Comparison of ENCODE assay signal across 16 cellular contexts in genomic region chr7:66239467-66239856, GRCh38.
"Had no signal": no experiment of that assay in that cellular context is flagged by ENCODE, and none has a peak within 500 bp of the region (broad histone marks: within the 10 kb centered on the region; RNA-seq: fewer than 3 reads in every experiment).

No MANE protein-coding gene starts in this region.

- H3K36me3 ChIP-seq: brain microvascular endothelial cell had no signal

- H3K4me1 Mint-ChIP-seq: activated CD4-positive, alpha-beta T cell treated with anti-CD3 and anti-CD28 coated beads for 36 hours had no signal

- H3K9me3 Mint-ChIP-seq: activated naive CD8-positive, alpha-beta T cell treated with anti-CD3 and anti-CD28 coated beads, Interleukin-2, amount 10 ng/mL, durations not matched to agents 7 days and 5 days; stimulated activated naive CD8-positive, alpha-beta T cell treated with anti-CD3 and anti-CD28 coated beads, Interleukin-15, Interleukin-2, amounts not matched to agents 100 ng/mL and 50 ng/mL, for 24 hours; WTC11 had no signal

- H3K36me3 Mint-ChIP-seq: activated naive CD8-positive, alpha-beta T cell treated with anti-CD3 and anti-CD28 coated beads, Interleukin-2, amount 10 ng/mL, durations not matched to agents 7 days and 5 days; T-cell; WTC11 had no signal

- H3K4me3 ChIP-seq: lung, tibial nerve had no signal

- H3K27me3 Mint-ChIP-seq: activated CD4-positive, alpha-beta T cell treated with anti-CD3 and anti-CD28 coated beads for 36 hours; activated naive CD8-positive, alpha-beta T cell treated with anti-CD3 and anti-CD28 coated beads, Interleukin-2, amount 10 ng/mL, durations not matched to agents 7 days and 5 days; stimulated activated naive CD8-positive, alpha-beta T cell treated with anti-CD3 and anti-CD28 coated beads, Interleukin-15, Interleukin-2, amounts not matched to agents 100 ng/mL and 50 ng/mL, for 24 hours; T-cell had no signal

- H3K27ac Mint-ChIP-seq: activated CD4-positive, alpha-beta T cell treated with anti-CD3 and anti-CD28 coated beads for 36 hours; activated naive CD8-positive, alpha-beta T cell treated with anti-CD3 and anti-CD28 coated beads, Interleukin-2, amount 10 ng/mL, durations not matched to agents 7 days and 5 days; stimulated activated naive CD8-positive, alpha-beta T cell treated with anti-CD3 and anti-CD28 coated beads, Interleukin-15, Interleukin-2, amounts not matched to agents 100 ng/mL and 50 ng/mL, for 24 hours; T-cell had no signal

- H3K9me3 ChIP-seq: tibial nerve had no signal

- DNase-seq: activated CD4-positive, alpha-beta T cell treated with anti-CD3 and anti-CD28 coated beads for 36 hours; activated CD4-positive, alpha-beta T cell treated with anti-CD3 and anti-CD28 coated beads, Interleukin-2, amount 50 U/mL, for 48 hours; activated gamma-delta T cell; activated naive CD8-positive, alpha-beta T cell treated with anti-CD3 and anti-CD28 coated beads, Interleukin-2, amount 10 ng/mL, durations not matched to agents 7 days and 5 days; anterior cingulate cortex; brain microvascular endothelial cell; central memory CD4-positive, alpha-beta T cell; cortex of kidney; erythroblast; kidney; midbrain; T-cell had no signal

- H3K4me3 Mint-ChIP-seq: activated CD4-positive, alpha-beta T cell treated with anti-CD3 and anti-CD28 coated beads for 36 hours; activated naive CD8-positive, alpha-beta T cell treated with anti-CD3 and anti-CD28 coated beads, Interleukin-2, amount 10 ng/mL, durations not matched to agents 7 days and 5 days; stimulated activated naive CD8-positive, alpha-beta T cell treated with anti-CD3 and anti-CD28 coated beads, Interleukin-15, Interleukin-2, amounts not matched to agents 100 ng/mL and 50 ng/mL, for 24 hours; T-cell; WTC11 had no signal

- ATAC-seq: activated CD4-positive, alpha-beta T cell treated with anti-CD3 and anti-CD28 coated beads for 36 hours; T-cell; WTC11 had no signal

- H3K27ac ChIP-seq: brain microvascular endothelial cell, tibial nerve had no signal

- H3K27me3 ChIP-seq: brain microvascular endothelial cell, tibial nerve had no signal
